ENCODE assay signal across 2 cellular contexts in the genomic region with DNA sequence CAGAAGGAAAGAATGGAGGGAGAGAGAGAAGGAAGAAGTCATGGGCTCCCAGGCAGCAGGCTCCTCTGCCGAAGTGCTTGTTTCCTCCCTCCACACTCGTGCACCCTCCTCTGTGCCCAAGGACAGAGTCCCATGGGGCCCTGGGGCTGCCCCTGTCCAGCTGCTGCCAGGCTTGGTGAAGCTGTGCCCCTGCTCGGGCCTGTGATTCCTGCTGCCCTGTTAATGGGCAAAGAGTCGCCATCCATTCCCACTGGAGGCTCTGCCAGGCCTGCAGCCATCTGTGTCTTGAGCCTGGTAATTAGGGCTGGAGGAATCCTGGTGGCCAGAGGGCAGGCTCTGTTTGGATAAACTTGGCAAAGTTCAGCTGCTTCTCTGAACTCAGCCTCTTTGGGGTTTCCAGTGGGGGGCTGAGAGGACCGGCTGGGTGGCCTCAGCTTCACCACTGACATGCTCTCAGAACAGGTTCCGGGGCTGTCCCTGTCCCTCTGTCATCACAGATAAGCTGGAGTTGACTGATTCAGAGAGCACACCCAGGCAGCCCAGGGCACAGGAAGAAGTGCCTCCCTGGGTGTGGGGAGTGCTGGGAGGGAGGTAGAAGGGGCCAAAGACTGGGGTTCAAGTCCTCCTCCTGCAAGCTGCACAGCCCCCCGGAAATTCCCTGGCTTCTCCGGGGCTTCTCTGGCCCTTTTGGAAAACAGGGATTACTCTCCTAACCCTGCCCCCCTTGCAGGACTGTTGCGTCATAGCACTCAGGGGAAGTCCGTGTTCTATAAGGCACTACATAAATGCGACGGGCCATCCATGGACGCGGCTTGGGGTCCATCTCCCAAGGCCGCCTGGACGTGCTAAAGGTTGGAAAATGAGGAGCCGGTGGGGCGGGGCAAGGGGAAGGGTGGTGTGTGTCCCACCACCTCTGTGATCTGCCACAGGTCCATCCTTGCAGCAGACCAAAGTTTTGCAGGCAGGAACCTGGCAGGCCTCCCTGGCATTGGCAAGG.
TF ChIP-seq lines count a peak whose summit lies in the region.

No MANE protein-coding gene starts in this region.

TF ChIP-seq in SK-N-SH, 30 proteins besides CTCF, POLR2A, EP300 and RAD21 (continued from another document):
- TF ChIP-seq, protein P1, sequence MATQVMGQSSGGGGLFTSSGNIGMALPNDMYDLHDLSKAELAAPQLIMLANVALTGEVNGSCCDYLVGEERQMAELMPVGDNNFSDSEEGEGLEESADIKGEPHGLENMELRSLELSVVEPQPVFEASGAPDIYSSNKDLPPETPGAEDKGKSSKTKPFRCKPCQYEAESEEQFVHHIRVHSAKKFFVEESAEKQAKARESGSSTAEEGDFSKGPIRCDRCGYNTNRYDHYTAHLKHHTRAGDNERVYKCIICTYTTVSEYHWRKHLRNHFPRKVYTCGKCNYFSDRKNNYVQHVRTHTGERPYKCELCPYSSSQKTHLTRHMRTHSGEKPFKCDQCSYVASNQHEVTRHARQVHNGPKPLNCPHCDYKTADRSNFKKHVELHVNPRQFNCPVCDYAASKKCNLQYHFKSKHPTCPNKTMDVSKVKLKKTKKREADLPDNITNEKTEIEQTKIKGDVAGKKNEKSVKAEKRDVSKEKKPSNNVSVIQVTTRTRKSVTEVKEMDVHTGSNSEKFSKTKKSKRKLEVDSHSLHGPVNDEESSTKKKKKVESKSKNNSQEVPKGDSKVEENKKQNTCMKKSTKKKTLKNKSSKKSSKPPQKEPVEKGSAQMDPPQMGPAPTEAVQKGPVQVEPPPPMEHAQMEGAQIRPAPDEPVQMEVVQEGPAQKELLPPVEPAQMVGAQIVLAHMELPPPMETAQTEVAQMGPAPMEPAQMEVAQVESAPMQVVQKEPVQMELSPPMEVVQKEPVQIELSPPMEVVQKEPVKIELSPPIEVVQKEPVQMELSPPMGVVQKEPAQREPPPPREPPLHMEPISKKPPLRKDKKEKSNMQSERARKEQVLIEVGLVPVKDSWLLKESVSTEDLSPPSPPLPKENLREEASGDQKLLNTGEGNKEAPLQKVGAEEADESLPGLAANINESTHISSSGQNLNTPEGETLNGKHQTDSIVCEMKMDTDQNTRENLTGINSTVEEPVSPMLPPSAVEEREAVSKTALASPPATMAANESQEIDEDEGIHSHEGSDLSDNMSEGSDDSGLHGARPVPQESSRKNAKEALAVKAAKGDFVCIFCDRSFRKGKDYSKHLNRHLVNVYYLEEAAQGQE (IDR thresholded peaks at IDR 0.05; ENCODE audit: low read depth, low read length) = no peak
- TF ChIP-seq RFX5 (IDR thresholded peaks at IDR 0.05; ENCODE audit: low read length) (no peak), TAF1 (IDR thresholded peaks at IDR 0.05; ENCODE audit: borderline replicate concordance, low read depth, low read length) (no peak), FOSL2 (IDR thresholded peaks at IDR 0.05; ENCODE audit: borderline replicate concordance, low read depth) (no peak), MEF2A (IDR thresholded peaks at IDR 0.05; ENCODE audit: borderline replicate concordance, low read depth) (no peak), JUND (IDR thresholded peaks at IDR 0.05) (no peak), NRF1 (IDR thresholded peaks at IDR 0.05; ENCODE audit: low read depth, low read length) (no peak)
TF ChIP-seq in SK-N-SH: peak in this region for 0.

TF ChIP-seq in SK-N-SH treated with all-trans-retinoic acid at 6 μM for 48 hours, 23 proteins besides CTCF, POLR2A, EP300 and RAD21 (continued from another document):
- TF ChIP-seq, protein P2, sequence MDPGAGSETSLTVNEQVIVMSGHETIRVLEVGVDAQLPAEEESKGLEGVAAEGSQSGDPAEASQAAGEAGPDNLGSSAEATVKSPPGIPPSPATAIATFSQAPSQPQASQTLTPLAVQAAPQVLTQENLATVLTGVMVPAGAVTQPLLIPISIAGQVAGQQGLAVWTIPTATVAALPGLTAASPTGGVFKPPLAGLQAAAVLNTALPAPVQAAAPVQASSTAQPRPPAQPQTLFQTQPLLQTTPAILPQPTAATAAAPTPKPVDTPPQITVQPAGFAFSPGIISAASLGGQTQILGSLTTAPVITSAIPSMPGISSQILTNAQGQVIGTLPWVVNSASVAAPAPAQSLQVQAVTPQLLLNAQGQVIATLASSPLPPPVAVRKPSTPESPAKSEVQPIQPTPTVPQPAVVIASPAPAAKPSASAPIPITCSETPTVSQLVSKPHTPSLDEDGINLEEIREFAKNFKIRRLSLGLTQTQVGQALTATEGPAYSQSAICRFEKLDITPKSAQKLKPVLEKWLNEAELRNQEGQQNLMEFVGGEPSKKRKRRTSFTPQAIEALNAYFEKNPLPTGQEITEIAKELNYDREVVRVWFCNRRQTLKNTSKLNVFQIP (CRISPR knock-in tag; IDR thresholded peaks at IDR 0.05; ENCODE audit: borderline replicate concordance, low read depth) = no peak
- TF ChIP-seq TCF4 (CRISPR knock-in tag; IDR thresholded peaks at IDR 0.05; ENCODE audit: borderline replicate concordance) = no peak
- TF ChIP-seq ZNF8 (CRISPR knock-in tag; IDR thresholded peaks at IDR 0.05) = no peak
- TF ChIP-seq ZNF70 (CRISPR knock-in tag; IDR thresholded peaks at IDR 0.05) = no peak
- no peak for TF ChIP-seq OSR1 (CRISPR knock-in tag; IDR thresholded peaks at IDR 0.05)
- TF ChIP-seq PPARA (CRISPR knock-in tag; IDR thresholded peaks at IDR 0.05; ENCODE audit: borderline replicate concordance) = no peak
- no peak for TF ChIP-seq CSDC2 (CRISPR knock-in tag; IDR thresholded peaks at IDR 0.05)
- TF ChIP-seq ZNF565 (CRISPR knock-in tag; conservative IDR thresholded peaks at IDR 0.05; ENCODE audit: low read depth) = no peak
- TF ChIP-seq, protein P3, sequence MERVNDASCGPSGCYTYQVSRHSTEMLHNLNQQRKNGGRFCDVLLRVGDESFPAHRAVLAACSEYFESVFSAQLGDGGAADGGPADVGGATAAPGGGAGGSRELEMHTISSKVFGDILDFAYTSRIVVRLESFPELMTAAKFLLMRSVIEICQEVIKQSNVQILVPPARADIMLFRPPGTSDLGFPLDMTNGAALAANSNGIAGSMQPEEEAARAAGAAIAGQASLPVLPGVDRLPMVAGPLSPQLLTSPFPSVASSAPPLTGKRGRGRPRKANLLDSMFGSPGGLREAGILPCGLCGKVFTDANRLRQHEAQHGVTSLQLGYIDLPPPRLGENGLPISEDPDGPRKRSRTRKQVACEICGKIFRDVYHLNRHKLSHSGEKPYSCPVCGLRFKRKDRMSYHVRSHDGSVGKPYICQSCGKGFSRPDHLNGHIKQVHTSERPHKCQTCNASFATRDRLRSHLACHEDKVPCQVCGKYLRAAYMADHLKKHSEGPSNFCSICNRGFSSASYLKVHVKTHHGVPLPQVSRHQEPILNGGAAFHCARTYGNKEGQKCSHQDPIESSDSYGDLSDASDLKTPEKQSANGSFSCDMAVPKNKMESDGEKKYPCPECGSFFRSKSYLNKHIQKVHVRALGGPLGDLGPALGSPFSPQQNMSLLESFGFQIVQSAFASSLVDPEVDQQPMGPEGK (CRISPR knock-in tag; IDR thresholded peaks at IDR 0.05; ENCODE audit: borderline replicate concordance) = no peak
- TF ChIP-seq, protein P4, sequence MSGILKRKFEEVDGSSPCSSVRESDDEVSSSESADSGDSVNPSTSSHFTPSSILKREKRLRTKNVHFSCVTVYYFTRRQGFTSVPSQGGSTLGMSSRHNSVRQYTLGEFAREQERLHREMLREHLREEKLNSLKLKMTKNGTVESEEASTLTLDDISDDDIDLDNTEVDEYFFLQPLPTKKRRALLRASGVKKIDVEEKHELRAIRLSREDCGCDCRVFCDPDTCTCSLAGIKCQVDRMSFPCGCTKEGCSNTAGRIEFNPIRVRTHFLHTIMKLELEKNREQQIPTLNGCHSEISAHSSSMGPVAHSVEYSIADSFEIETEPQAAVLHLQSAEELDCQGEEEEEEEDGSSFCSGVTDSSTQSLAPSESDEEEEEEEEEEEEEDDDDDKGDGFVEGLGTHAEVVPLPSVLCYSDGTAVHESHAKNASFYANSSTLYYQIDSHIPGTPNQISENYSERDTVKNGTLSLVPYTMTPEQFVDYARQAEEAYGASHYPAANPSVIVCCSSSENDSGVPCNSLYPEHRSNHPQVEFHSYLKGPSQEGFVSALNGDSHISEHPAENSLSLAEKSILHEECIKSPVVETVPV (CRISPR knock-in tag; IDR thresholded peaks at IDR 0.05) = no peak
- no peak for TF ChIP-seq ESRRG (CRISPR knock-in tag; IDR thresholded peaks at IDR 0.05)
